ENCODE assay signal across 8 cellular contexts in genomic region chr2:221529943-221530652, GRCh38. TPM values are rescaled to one million over a fixed set of nuclear protein-coding genes. Genes with fewer than 3 reads are reported as not detected.
DNase-seq lines count a peak whose midpoint lies in the region; ATAC-seq and TF ChIP-seq lines count a peak whose summit lies in the region.

No MANE protein-coding gene starts in this region.

- H3K4me3 ChIP-seq in BLaER1 treated with 17β-estradiol and CSF1 and Interleukin-3, amounts not matched to agents 10 nM and 100 nM, result no peak overlapping the region
- H3K4me3 ChIP-seq in lung, result no peak overlapping the region

- no peaks in the 10 kb centered on the region for H3K9me3 ChIP-seq in BLaER1 treated with 17β-estradiol and CSF1 and Interleukin-3, amounts not matched to agents 10 nM and 100 nM (replicated peaks in 1 of 11)
- H3K9me3 ChIP-seq in lung (ENCODE audit: control insufficient read depth in 2 of 2, insufficient read depth in 1 of 2, low read length in 1 of 2), result no peaks in the 10 kb centered on the region

- WGBS in lung, 2 donors, result 48 to 70% methylated on average over 10 of the region's 10 CpGs

- H3K4me2 ChIP-seq in BLaER1 treated with 17β-estradiol and CSF1 and Interleukin-3, amounts not matched to agents 10 nM and 100 nM, result peak overlapping the region in 7 of 11 experiments; percentile 1 to 55 (median 10); a peak in 6 of 22 replicates

- peaks cover 0 to 24% (median 3%) of the 10 kb centered on the region in 10 experiments; a peak in 7 of 20 replicates for H3K4me1 ChIP-seq in BLaER1 treated with 17β-estradiol and CSF1 and Interleukin-3, amounts not matched to agents 10 nM and 100 nM
- H3K4me1 ChIP-seq in lung (ENCODE audit: control insufficient read depth in 2 of 2, insufficient read depth in 2 of 2, low read length in 2 of 2), result peaks cover 6 to 10% of the 10 kb centered on the region in 2 donors

- no peaks in the 10 kb centered on the region for H3K36me3 ChIP-seq in BLaER1 treated with 17β-estradiol and CSF1 and Interleukin-3, amounts not matched to agents 10 nM and 100 nM
- no peaks in the 10 kb centered on the region for H3K36me3 ChIP-seq in lung (ENCODE audit: control insufficient read depth in 2 of 2, insufficient read depth in 2 of 2, low read length in 2 of 2)

- no peak for TF ChIP-seq CTCF in lung (IDR thresholded peaks at IDR 0.05; ENCODE audit: control extremely low read depth, extremely low read depth)

- H3K27ac ChIP-seq in BLaER1 treated with 17β-estradiol and CSF1 and Interleukin-3, amounts not matched to agents 10 nM and 100 nM, result no peak overlapping the region
- H3K27ac ChIP-seq in angular gyrus (ENCODE audit: low read depth, low read length), result peak overlapping the region; percentile 22
- peak overlapping the region; percentile 5 to 43 for H3K27ac ChIP-seq in lung (ENCODE audit: low read depth in 1 of 2, low read length in 1 of 2)

- no peaks in the 10 kb centered on the region for H3K27me3 ChIP-seq in BLaER1 treated with 17β-estradiol and CSF1 and Interleukin-3, amounts not matched to agents 10 nM and 100 nM
- no peaks in the 10 kb centered on the region for H3K27me3 ChIP-seq in lung (ENCODE audit: control insufficient read depth, insufficient read depth)

- no peaks in the 10 kb centered on the region for H4K20me1 ChIP-seq in BLaER1 treated with 17β-estradiol and CSF1 and Interleukin-3, amounts not matched to agents 10 nM and 100 nM

- DNase-seq in M059J (ENCODE audit: low read depth) (peak; percentile 73), lung (ENCODE audit: low spot score) (no peak), cerebellar nuclear complex (lab: John Stamatoyannopoulos, UW) (no peak), NCI-H1436 treated with DMSO at 0.1 percent for 48 hours (lab: John Stamatoyannopoulos, UW) (no peak), NAMALWA (ENCODE audit: low spot score) (no peak)

- ATAC-seq in lung (ENCODE audit: insufficient read depth, low FRiP score), result peak; percentile 16
- ATAC-seq in GM19395 (IDR thresholded peaks at IDR 0.05; ENCODE audit: unreplicated experiment), result no peak

- H3K9ac ChIP-seq in BLaER1 treated with 17β-estradiol and CSF1 and Interleukin-3, amounts not matched to agents 10 nM and 100 nM, result no peak overlapping the region

RNA-seq across cellular contexts. Expression of gene EPHA4, which starts 42.0 kb away (rescaled TPM):
- 5.7 and 18.0 TPM in 2 replicates for total RNA-seq in M059J (2014; rRNA removed; shearing (Covaris generic))
- total RNA-seq in lung, result 10 to 100 TPM; 21.8 to 28.8 TPM
- polyA plus RNA-seq in lung, result 1 to 10 TPM; 2.5 to 7.6 TPM

Comparison
In these comparisons a context has a peak if more than half of its experiments do, and no peak if none do; other contexts are left out.
1. H3K27ac ChIP-seq: peak in angular gyrus (single experiment) and lung (2 of 2); none in BLaER1 treated with 17β-estradiol and CSF1 and Interleukin-3, amounts not matched to agents 10 nM and 100 nM (0 of 11).